Comparison of ENCODE assay signal across 8 cellular contexts in genomic region chr14:58427289-58428010, GRCh38. TPM values are rescaled to one million over a fixed set of nuclear protein-coding genes. Genes with fewer than 3 reads are reported as not detected.
DNase-seq lines count a peak whose midpoint lies in the region; ATAC-seq and TF ChIP-seq lines count a peak whose summit lies in the region.

Gene KIAA0586, plus strand, starts transcription at chr14:58427719. Its CDS starts 546 bp downstream, at chr14:58428265.
Gene TIMM9, minus strand, starts transcription at chr14:58427531. Its CDS starts 15,586 bp downstream, at chr14:58411945.

- H3K4me3 ChIP-seq in LNCaP clone FGC (ENCODE audit: low read depth, low read length) (peak within 1 kb of the TSS; percentile 95), fibroblast of mammary gland (ENCODE audit: control insufficient read depth, low read depth, low read length) (peak within 1 kb of the TSS; percentile 80)

- DNase-seq in Daoy (ENCODE audit: low read depth) = peak; percentile 99
- DNase-seq in GOT3 (lab: John Stamatoyannopoulos, UW) = peak; percentile 47
- DNase-seq in LNCaP clone FGC (ENCODE audit: low read depth) = peak; percentile 98
- DNase-seq in RWPE1 (ENCODE audit: low spot score) = peak; percentile 97
- DNase-seq in fibroblast of mammary gland (ENCODE audit: low read depth) = peak; percentile 99
- peak; percentile 85 to 99 (median 95) for DNase-seq in naive thymus-derived CD8-positive, alpha-beta T cell
- peak; percentile 83 to 97 (median 95) for DNase-seq in stimulated activated naive CD4-positive, alpha-beta T cell (lab: John Stamatoyannopoulos, UW)

- H3K27ac Mint-ChIP-seq in activated T-helper 17 cell treated with anti-CD3 and anti-CD28 coated beads, Interleukin-2, amount 50 U/mL, for 72 hours = peak within 1 kb of the TSS; percentile 93
- H3K27ac Mint-ChIP-seq in naive thymus-derived CD8-positive, alpha-beta T cell = peak within 1 kb of the TSS; percentile 90 to 99 (median 96)

- H3K4me1 Mint-ChIP-seq in activated T-helper 17 cell treated with anti-CD3 and anti-CD28 coated beads, Interleukin-2, amount 50 U/mL, for 72 hours = peaks cover 26% of the 10 kb centered on the region
- peaks cover 10 to 53% (median 43%) of the 10 kb centered on the region in 4 donors for H3K4me1 Mint-ChIP-seq in naive thymus-derived CD8-positive, alpha-beta T cell

- peaks cover 65% of the 10 kb centered on the region for H3K36me3 Mint-ChIP-seq in activated T-helper 17 cell treated with anti-CD3 and anti-CD28 coated beads, Interleukin-2, amount 50 U/mL, for 72 hours (ENCODE audit: low read depth)
- H3K36me3 Mint-ChIP-seq in naive thymus-derived CD8-positive, alpha-beta T cell = peaks cover 0 to 32% (median 6%) of the 10 kb centered on the region in 3 donors

- TF ChIP-seq CTCF in LNCaP clone FGC (IDR thresholded peaks at IDR 0.05; ENCODE audit: control insufficient read depth, extremely low read depth, insufficient read depth) (no peak), RWPE1 (conservative IDR thresholded peaks at IDR 0.05; ENCODE audit: low read depth) (no peak), fibroblast of mammary gland (conservative IDR thresholded peaks at IDR 0.05; ENCODE audit: control insufficient read depth, insufficient read depth, low read depth, low read length) (no peak)

- H3K27ac ChIP-seq in RWPE1 = peak within 1 kb of the TSS; percentile 89

- H3K27me3 Mint-ChIP-seq in activated T-helper 17 cell treated with anti-CD3 and anti-CD28 coated beads, Interleukin-2, amount 50 U/mL, for 72 hours = no peaks in the 10 kb centered on the region
- H3K27me3 Mint-ChIP-seq in naive thymus-derived CD8-positive, alpha-beta T cell = peaks cover 0 to 2% (median 0%) of the 10 kb centered on the region in 5 donors

- H3K4me3 Mint-ChIP-seq in activated T-helper 17 cell treated with anti-CD3 and anti-CD28 coated beads, Interleukin-2, amount 50 U/mL, for 72 hours = peak within 1 kb of the TSS; percentile 86
- peak within 1 kb of the TSS; percentile 78 to 96 (median 90) for H3K4me3 Mint-ChIP-seq in naive thymus-derived CD8-positive, alpha-beta T cell

- POLR2A ChIA-PET in RWPE1 (lab: Yijun Ruan, JAX; ENCODE audit: low non-redundant PET) = no interaction called here
- POLR2A ChIA-PET in naive thymus-derived CD8-positive, alpha-beta T cell (lab: Charles Lee) = interaction anchor here (0.5 to 2.7 kb wide), 17 partner anchors 10 to 1848 kb away, joined by 3 to 46 read pairs (median 3); partner anchors contain the start of genes ACTR10, AP5M1, ARID4A and DAAM1

- no peaks in the 10 kb centered on the region for H3K9me3 Mint-ChIP-seq in activated T-helper 17 cell treated with anti-CD3 and anti-CD28 coated beads, Interleukin-2, amount 50 U/mL, for 72 hours
- peaks cover 0 to 2% (median 0%) of the 10 kb centered on the region in 9 donors for H3K9me3 Mint-ChIP-seq in naive thymus-derived CD8-positive, alpha-beta T cell

- peak; percentile 77 for ATAC-seq in activated T-helper 17 cell treated with anti-CD3 and anti-CD28 coated beads, Interleukin-2, amount 50 U/mL, for 72 hours (replicated peaks)
- peak; percentile 92 to 93 for ATAC-seq in naive thymus-derived CD8-positive, alpha-beta T cell

- CTCF ChIA-PET in RWPE1 (lab: Yijun Ruan, JAX) = interaction anchor here (0.6 to 0.8 kb wide), 2 partner anchors 32 to 894 kb away, joined by 3 to 4 read pairs; partner anchors contain the start of gene TOMM20L

RNA-seq across cellular contexts. Expression of gene KIAA0586, which starts in this region (rescaled TPM):
- total RNA-seq in Daoy (2014; rRNA removed; shearing (Covaris generic)) = 49.8 and 81.4 TPM in 2 replicates
- total RNA-seq in activated T-helper 17 cell treated with anti-CD3 and anti-CD28 coated beads, Interleukin-2, amount 50 U/mL, for 72 hours = 10 to 100 TPM; 39.7 to 40.6 TPM
- total RNA-seq in naive thymus-derived CD8-positive, alpha-beta T cell = 10 to 100 TPM; 45.3 to 45.4 TPM
- 10 to 100 TPM; 19.1 to 30.5 (median 29.6) TPM for polyA plus RNA-seq in naive thymus-derived CD8-positive, alpha-beta T cell

RNA-seq across cellular contexts. Expression of gene TIMM9, which starts in this region (rescaled TPM):
- total RNA-seq in Daoy (2014; rRNA removed; shearing (Covaris generic)) = 37.1 and 62.6 TPM in 2 replicates
- total RNA-seq in activated T-helper 17 cell treated with anti-CD3 and anti-CD28 coated beads, Interleukin-2, amount 50 U/mL, for 72 hours = 10 to 100 TPM; 31.9 to 39.8 TPM
- 10 to 100 TPM; 38.0 to 38.6 TPM for total RNA-seq in naive thymus-derived CD8-positive, alpha-beta T cell
- 10 to 100 TPM; 59.6 to 72.2 (median 71.0) TPM for polyA plus RNA-seq in naive thymus-derived CD8-positive, alpha-beta T cell

Comparison
In these comparisons a context has a peak if more than half of its experiments do, and no peak if none do; other contexts are left out.
1. Peak in every context shown above with its lines: DNase-seq, ATAC-seq, H3K4me3 ChIP-seq and H3K27ac ChIP-seq.
2. DNase-seq: peak in every context shown above with its lines; median percentile 99 in Daoy; 99 in fibroblast of mammary gland; 98 in LNCaP clone FGC; 97 in RWPE1; 95 in naive thymus-derived CD8-positive, alpha-beta T cell; 95 in stimulated activated naive CD4-positive, alpha-beta T cell; 47 in GOT3.